14 cellular contexts compared by ENCODE assay signal in genomic region chr5:4942831-4943178, GRCh38.
DNase-seq lines count a peak whose midpoint lies in the region; ATAC-seq and TF ChIP-seq lines count a peak whose summit lies in the region.
"Had no signal": no experiment of that assay in that cellular context is flagged by ENCODE, and none has a peak within 500 bp of the region (broad histone marks: within the 10 kb centered on the region; RNA-seq: fewer than 3 reads in every experiment).

No MANE protein-coding gene starts in this region.

- H3K27me3 ChIP-seq in GM23338 (ENCODE audit: insufficient read depth): no peaks in the 10 kb centered on the region
- peaks cover 2% of the 10 kb centered on the region for H3K27me3 ChIP-seq in osteoblast (ENCODE audit: insufficient read depth, low read length)

- H3K4me1 Mint-ChIP-seq in GM23338 (peaks cover 9% of the 10 kb centered on the region), MCF 10A (ENCODE audit: insufficient read depth, unreplicated experiment) (no peaks in the 10 kb centered on the region)
- H3K4me1 Mint-ChIP-seq: CD4-positive, CD25-positive, alpha-beta regulatory T cell; IgD-negative memory B cell had no signal

- H3K79me2 ChIP-seq in GM23338 (replicated peaks; ENCODE audit: insufficient read depth) (no peaks in the 10 kb centered on the region), osteoblast (ENCODE audit: insufficient read depth, low read length) (no peaks in the 10 kb centered on the region)

- H3K27ac ChIP-seq in GM23338 (ENCODE audit: low read depth) (no peak overlapping the region), osteoblast (ENCODE audit: low read depth, low read length) (no peak overlapping the region)

- H4K20me1 ChIP-seq in GM23338 (replicated peaks; ENCODE audit: insufficient read depth) (no peaks in the 10 kb centered on the region), osteoblast (ENCODE audit: insufficient read depth, low read length) (no peaks in the 10 kb centered on the region)

- H3K27me3 Mint-ChIP-seq in GM23338 (ENCODE audit: insufficient read depth, low read depth, poor library complexity): peaks cover 8% of the 10 kb centered on the region
- no peaks in the 10 kb centered on the region for H3K27me3 Mint-ChIP-seq in MCF 10A (ENCODE audit: insufficient read depth, unreplicated experiment)
- H3K27me3 Mint-ChIP-seq: CD4-positive, CD25-positive, alpha-beta regulatory T cell had no signal

- intact Hi-C loops in MCF 10A (cut with micrococcal nuclease): loop anchor here (5.0 kb wide), 1 partner anchor 66 kb away; no protein-coding TSS in a partner anchor

- H3F3A ChIP-seq in GM23338 (replicated peaks; ENCODE audit: low read depth): no peaks in the 10 kb centered on the region

- H3K36me3 ChIP-seq in GM23338 (ENCODE audit: insufficient read depth): no peaks in the 10 kb centered on the region
- no peaks in the 10 kb centered on the region for H3K36me3 ChIP-seq in osteoblast (ENCODE audit: insufficient read depth, low read length)

- H3K4me2 ChIP-seq in GM23338: no peak overlapping the region
- H3K4me2 ChIP-seq in osteoblast (ENCODE audit: insufficient read depth, low read length): no peak overlapping the region

- H3K4me3 ChIP-seq in GM23338 (no peak overlapping the region), osteoblast (ENCODE audit: insufficient read depth, low read length) (no peak overlapping the region)

- H2AFZ ChIP-seq in GM23338 (peak overlapping the region; percentile 96), osteoblast (ENCODE audit: low read length) (no peak overlapping the region)

- no peaks in the 10 kb centered on the region for H3K9me2 ChIP-seq in GM23338 (ENCODE audit: insufficient read depth)

- ATAC-seq in GM23338 (peak; percentile 93), GM18909 (IDR thresholded peaks at IDR 0.05; ENCODE audit: poor library complexity, unreplicated experiment) (no peak)

- CTCF ChIA-PET in MCF 10A (lab: Yijun Ruan, JAX): interaction anchor here (0.6 to 2.1 kb wide), 6 partner anchors 18 to 146 kb away, joined by 3 to 7 read pairs (median 4); no protein-coding TSS in a partner anchor

- POLR2A ChIA-PET in MCF 10A (lab: Yijun Ruan, JAX): no interaction called here

- H3K9me3 Mint-ChIP-seq in GM23338 (no peaks in the 10 kb centered on the region), MCF 10A (ENCODE audit: unreplicated experiment) (no peaks in the 10 kb centered on the region)

- H3K4me3 Mint-ChIP-seq in GM23338 (no peak overlapping the region), MCF 10A (ENCODE audit: unreplicated experiment) (no peak overlapping the region)
- H3K4me3 Mint-ChIP-seq: CD4-positive, CD25-positive, alpha-beta regulatory T cell; IgD-negative memory B cell had no signal

- peak; percentile 54 for DNase-seq in GM23338 (ENCODE audit: low spot score)
- DNase-seq in NCI-H128 (lab: John Stamatoyannopoulos, UW; ENCODE audit: unreplicated experiment): peak; percentile 74
- DNase-seq in iPS-NIHi11 (ENCODE audit: low spot score): peak; percentile 45
- peak; percentile 47 for DNase-seq in osteoblast (ENCODE audit: insufficient read length, low spot score, missing footprints)
- DNase-seq in MCF 10A (ENCODE audit: unreplicated experiment): no peak
- no peak for DNase-seq in GDM1 (lab: John Stamatoyannopoulos, UW)
- DNase-seq: CD4-positive, CD25-positive, alpha-beta regulatory T cell; DMS79; NCI-H1694 treated with DMSO at 0.1 percent for 48 hours; NCI-H2081 treated with DMSO at 0.1 percent for 48 hours; NCI-H510A treated with DMSO at 0.1 percent for 48 hours; SHP77 had no signal

- no peak for TF ChIP-seq CTCF in GM23338 (conservative IDR thresholded peaks at IDR 0.05; ENCODE audit: low read depth in 2 of 2)
- no peak for TF ChIP-seq CTCF in osteoblast (IDR thresholded peaks at IDR 0.05; ENCODE audit: extremely low read depth, low read depth, low read length)
- no peak for TF ChIP-seq CTCF in MCF 10A (IDR thresholded peaks at IDR 0.05; ENCODE audit: unreplicated experiment)

- no TSS peak for BruUV-seq in MCF 10A (replicated peaks; lab: Mats Ljungman, UMichigan)

- H3K36me3 Mint-ChIP-seq in GM23338 (ENCODE audit: low read depth) (no peaks in the 10 kb centered on the region), MCF 10A (ENCODE audit: insufficient read depth, unreplicated experiment) (no peaks in the 10 kb centered on the region)
- H3K36me3 Mint-ChIP-seq: CD4-positive, CD25-positive, alpha-beta regulatory T cell; IgD-negative memory B cell had no signal

- H3K27ac Mint-ChIP-seq in GM23338 (no peak overlapping the region), MCF 10A (ENCODE audit: low read depth, unreplicated experiment) (no peak overlapping the region)
- H3K27ac Mint-ChIP-seq: CD4-positive, CD25-positive, alpha-beta regulatory T cell; IgD-negative memory B cell had no signal

- no peaks in the 10 kb centered on the region for H3K4me1 ChIP-seq in GM23338 (ENCODE audit: insufficient read depth)
- no peaks in the 10 kb centered on the region for H3K4me1 ChIP-seq in osteoblast (ENCODE audit: insufficient read depth, low read length)

- H3K9me3 ChIP-seq in osteoblast (ENCODE audit: low read depth, low read length): no peaks in the 10 kb centered on the region

TF ChIP-seq in GM23338, 12 proteins besides CTCF, POLR2A, EP300 and RAD21 (continues in another document):
- TF ChIP-seq ZNF114 (CRISPR knock-in tag; IDR thresholded peaks at IDR 0.05) (no peak), CREB1 (CRISPR knock-in tag; IDR thresholded peaks at IDR 0.05; ENCODE audit: low read depth) (no peak), ZNF462 (CRISPR knock-in tag; IDR thresholded peaks at IDR 0.05) (no peak), STAT1 (IDR thresholded peaks at IDR 0.05; ENCODE audit: unreplicated experiment) (no peak), ZNF331 (CRISPR knock-in tag; IDR thresholded peaks at IDR 0.05; ENCODE audit: low read depth) (no peak), EZH2 (IDR thresholded peaks at IDR 0.05; ENCODE audit: low read depth, unreplicated experiment) (no peak), NANOG (IDR thresholded peaks at IDR 0.05; ENCODE audit: borderline replicate concordance) (no peak), POLR2AphosphoS5 (IDR thresholded peaks at IDR 0.05; ENCODE audit: low read depth) (no peak), JUNB (IDR thresholded peaks at IDR 0.05; ENCODE audit: unreplicated experiment) (no peak)

Comparison
In these comparisons a context has a peak if more than half of its experiments do, and no peak if none do; other contexts are left out.
1. DNase-seq: peak in GM23338 (single experiment), NCI-H128 (single experiment), iPS-NIHi11 (single experiment) and osteoblast (single experiment); none in MCF 10A (single experiment) and GDM1 (single experiment).